ENCODE assay signal across 28 cellular contexts in the genomic region with DNA sequence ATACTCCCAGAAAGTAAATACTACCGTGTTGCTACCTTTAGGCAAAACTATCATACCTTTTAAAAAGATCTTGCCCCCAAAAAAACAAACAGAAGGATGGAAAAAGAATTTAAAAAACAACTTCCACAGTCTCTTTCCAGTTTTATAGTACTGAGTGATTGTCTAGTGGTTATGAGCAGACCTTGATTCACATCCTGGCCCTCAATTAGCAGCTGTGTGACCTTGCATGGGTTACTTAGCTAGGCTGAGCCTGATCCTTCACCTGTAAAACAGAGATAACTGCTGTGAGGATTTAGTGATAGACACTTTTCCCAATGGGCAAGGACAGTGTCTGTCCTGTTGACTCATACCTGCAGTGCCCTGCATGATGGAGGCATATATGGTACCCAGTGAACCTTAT.
"Had no signal": no experiment of that assay in that cellular context is flagged by ENCODE, and none has a peak within 500 bp of the region (broad histone marks: within the 10 kb centered on the region; RNA-seq: fewer than 3 reads in every experiment).

No MANE protein-coding gene starts in this region.

- H3K4me3 Mint-ChIP-seq: activated CD8-positive, alpha-beta T cell treated with anti-CD3 and anti-CD28 coated beads, Interleukin-2, amount 10 ng/mL, durations not matched to agents 7 days and 5 days; activated naive CD4-positive, alpha-beta T cell treated with anti-CD3 and anti-CD28 coated beads, Interleukin-2, amount 50 U/mL, for 24 hours; activated T-helper 1 cell treated with anti-CD3 and anti-CD28 coated beads, Interleukin-12 subunit alpha, Interleukin-12 subunit beta, Interleukin-2, Interleukin-4 antibody, amounts not matched to agents 30 ng/mL and 10 ng/mL and 1 ng/mL, durations not matched to agents 14 hours and 24 hours and 36 hours; immature natural killer cell; mesothelial cell of epicardium; natural killer cell; stimulated activated naive CD8-positive, alpha-beta T cell treated with anti-CD3 and anti-CD28 coated beads, Interleukin-15, Interleukin-2, amounts not matched to agents 100 ng/mL and 50 ng/mL, for 24 hours had no signal

- H3K9me3 Mint-ChIP-seq: activated naive CD4-positive, alpha-beta T cell treated with anti-CD3 and anti-CD28 coated beads, Interleukin-2, amount 50 U/mL, for 24 hours; activated T-helper 1 cell treated with anti-CD3 and anti-CD28 coated beads, Interleukin-12 subunit alpha, Interleukin-12 subunit beta, Interleukin-2, Interleukin-4 antibody, amounts not matched to agents 30 ng/mL and 10 ng/mL and 1 ng/mL, durations not matched to agents 14 hours and 24 hours and 36 hours; immature natural killer cell; mesothelial cell of epicardium; natural killer cell; stimulated activated naive CD8-positive, alpha-beta T cell treated with anti-CD3 and anti-CD28 coated beads, Interleukin-15, Interleukin-2, amounts not matched to agents 100 ng/mL and 50 ng/mL, for 24 hours had no signal

- ATAC-seq: activated CD8-positive, alpha-beta T cell treated with anti-CD3 and anti-CD28 coated beads, Interleukin-2, amount 10 ng/mL, durations not matched to agents 7 days and 5 days; body of pancreas; esophagus mucosa; natural killer cell had no signal

- FAIRE-seq: endometrium, frontal cortex had no signal

- H3K4me3 ChIP-seq: body of pancreas, cardiac muscle cell, hepatocyte, left lung, ovary, psoas muscle, right atrium auricular region, thyroid gland, upper lobe of right lung had no signal

- H3K4me2 ChIP-seq: hepatocyte had no signal

- H3K9me3 ChIP-seq: body of pancreas, left lung, neutrophil, ovary, psoas muscle, right atrium auricular region, thyroid gland, upper lobe of right lung had no signal

- H3K4me1 Mint-ChIP-seq: activated naive CD4-positive, alpha-beta T cell treated with anti-CD3 and anti-CD28 coated beads, Interleukin-2, amount 50 U/mL, for 24 hours; immature natural killer cell had no signal

- H3K4me1 ChIP-seq: upper lobe of right lung had no signal

- H2AFZ ChIP-seq: hepatocyte had no signal

- H3K27ac ChIP-seq: body of pancreas, cardiac muscle cell, hepatocyte, neutrophil, ovary, psoas muscle, right atrium auricular region, upper lobe of right lung had no signal

- DNase-seq: activated CD4-positive, alpha-beta T cell treated with anti-CD3 and anti-CD28 coated beads for 1 hour; activated CD4-positive, alpha-beta T cell treated with anti-CD3 and anti-CD28 coated beads, Interleukin-2, amount 50 U/mL, for 1 hour; activated CD8-positive, alpha-beta T cell treated with anti-CD3 and anti-CD28 coated beads, Interleukin-2, amount 10 ng/mL, durations not matched to agents 7 days and 5 days; activated gamma-delta T cell treated with Interleukin-2 at 50 U/mL for 16 hours; effector CD4-positive, alpha-beta T cell; immature natural killer cell; kidney glomerular epithelial cell; left lung; mammary epithelial cell; natural killer cell; ovary; stimulated activated CD4-positive, alpha-beta T cell treated with anti-CD3 and anti-CD28 coated beads, Interleukin-4, amount 100 ng/mL, for 24 hours; T-helper 9 cell; upper lobe of right lung had no signal

- H3K36me3 Mint-ChIP-seq: activated naive CD4-positive, alpha-beta T cell treated with anti-CD3 and anti-CD28 coated beads, Interleukin-2, amount 50 U/mL, for 24 hours; immature natural killer cell; natural killer cell had no signal

- H3K27me3 ChIP-seq: body of pancreas, cardiac muscle cell, hepatocyte, left lung, neutrophil, ovary, right atrium auricular region, thyroid gland, upper lobe of right lung had no signal

- H3K36me3 ChIP-seq: cardiac muscle cell, left lung, neutrophil, ovary, right atrium auricular region, thyroid gland, upper lobe of right lung had no signal

- H3K27ac Mint-ChIP-seq: activated CD8-positive, alpha-beta T cell treated with anti-CD3 and anti-CD28 coated beads, Interleukin-2, amount 10 ng/mL, durations not matched to agents 7 days and 5 days; activated naive CD4-positive, alpha-beta T cell treated with anti-CD3 and anti-CD28 coated beads, Interleukin-2, amount 50 U/mL, for 24 hours; activated T-helper 1 cell treated with anti-CD3 and anti-CD28 coated beads, Interleukin-12 subunit alpha, Interleukin-12 subunit beta, Interleukin-2, Interleukin-4 antibody, amounts not matched to agents 30 ng/mL and 10 ng/mL and 1 ng/mL, durations not matched to agents 14 hours and 24 hours and 36 hours; immature natural killer cell; mesothelial cell of epicardium; natural killer cell; stimulated activated naive CD8-positive, alpha-beta T cell treated with anti-CD3 and anti-CD28 coated beads, Interleukin-15, Interleukin-2, amounts not matched to agents 100 ng/mL and 50 ng/mL, for 24 hours had no signal
